Comparison of ENCODE assay signal across 20 cellular contexts in the genomic region with DNA sequence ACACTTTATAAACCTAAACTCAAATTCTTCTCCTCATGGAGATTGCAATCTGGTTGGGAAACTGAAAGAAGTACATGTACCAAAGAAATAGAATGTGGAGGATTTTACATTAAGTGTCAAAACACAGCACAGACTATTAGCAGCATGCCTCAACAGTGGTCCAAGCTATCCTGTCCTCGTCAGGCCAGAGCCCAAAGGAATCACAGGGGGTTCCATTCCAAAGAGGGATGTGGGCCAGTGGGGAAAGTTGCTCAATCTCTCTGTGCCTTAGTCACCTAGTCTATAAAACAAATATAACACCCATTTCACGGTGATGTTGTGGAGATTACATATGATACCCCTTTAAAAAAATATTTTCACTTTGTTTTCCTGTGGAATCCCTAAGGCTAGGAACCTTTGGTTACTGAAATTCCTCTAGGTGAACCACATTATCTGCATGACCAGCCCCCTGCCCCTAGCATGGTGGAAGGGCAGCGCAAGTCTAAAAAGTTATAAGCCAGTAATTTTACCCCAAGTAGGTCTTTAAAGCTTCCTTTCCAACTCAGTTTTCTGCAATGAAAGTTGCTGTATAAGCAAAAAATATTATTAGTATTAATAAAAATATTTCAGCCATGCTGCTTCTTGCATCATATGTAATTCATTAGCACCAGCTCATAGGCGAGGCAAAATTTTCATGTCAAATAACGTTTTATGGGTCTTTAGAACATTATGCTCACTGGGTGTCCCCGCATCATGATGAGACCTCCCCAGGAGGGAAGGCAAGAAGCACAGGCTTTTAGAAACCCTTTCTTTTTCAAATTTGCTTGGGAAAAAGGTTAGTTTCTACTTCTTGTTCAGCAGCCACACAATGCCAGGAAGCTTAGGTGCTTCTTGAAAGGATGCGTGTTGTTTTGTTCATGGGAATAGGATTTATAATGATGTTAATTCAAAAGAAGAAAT.
"Had no signal": no experiment of that assay in that cellular context is flagged by ENCODE, and none has a peak within 500 bp of the region (broad histone marks: within the 10 kb centered on the region; RNA-seq: fewer than 3 reads in every experiment).

No MANE protein-coding gene starts in this region.

- H3K9me3 ChIP-seq: gastrocnemius medialis, lower lobe of right lung, ovary, right atrium auricular region, suprapubic skin, thyroid gland had no signal

- H3K36me3 ChIP-seq: esophagus muscularis mucosa, gastrocnemius medialis, heart right ventricle, left ventricle myocardium inferior, lower lobe of right lung, ovary, right atrium auricular region, suprapubic skin, thyroid gland had no signal

- H3K27ac ChIP-seq: esophagus muscularis mucosa, gastrocnemius medialis, heart right ventricle, left ventricle myocardium inferior, lower lobe of right lung, ovary, right atrium auricular region, suprapubic skin, thyroid gland had no signal

- H3K4me3 ChIP-seq: esophagus muscularis mucosa, gastrocnemius medialis, heart right ventricle, left ventricle myocardium inferior, lower lobe of right lung, ovary, right atrium auricular region, suprapubic skin, thyroid gland had no signal

- DNase-seq: effector memory CD4-positive, alpha-beta T cell; gastrocnemius medialis; heart right ventricle; hypothalamus; kidney; left cardiac atrium; left ventricle myocardium inferior; lower lobe of right lung; natural killer cell; nucleus accumbens; ovary; small intestine; stimulated activated CD4-positive, alpha-beta T cell treated with anti-CD3 and anti-CD28 coated beads, Interleukin-12 subunit alpha, Interleukin-12 subunit beta, amount 100 ng/mL, for 4 hours; stimulated activated naive CD4-positive, alpha-beta T cell; thyroid gland had no signal

- FAIRE-seq: endometrium, kidney, small intestine, urothelium cell line had no signal

- H3K4me1 ChIP-seq: esophagus muscularis mucosa, gastrocnemius medialis, heart right ventricle, left ventricle myocardium inferior, lower lobe of right lung, right atrium auricular region, suprapubic skin, thyroid gland had no signal

- ATAC-seq: gastrocnemius medialis, heart right ventricle, left cardiac atrium, lower lobe of right lung, natural killer cell had no signal

- H3K27me3 ChIP-seq: esophagus muscularis mucosa, gastrocnemius medialis, heart right ventricle, ovary, right atrium auricular region, suprapubic skin, thyroid gland had no signal
